ENCODE assay signal across 7 cellular contexts in the genomic region with DNA sequence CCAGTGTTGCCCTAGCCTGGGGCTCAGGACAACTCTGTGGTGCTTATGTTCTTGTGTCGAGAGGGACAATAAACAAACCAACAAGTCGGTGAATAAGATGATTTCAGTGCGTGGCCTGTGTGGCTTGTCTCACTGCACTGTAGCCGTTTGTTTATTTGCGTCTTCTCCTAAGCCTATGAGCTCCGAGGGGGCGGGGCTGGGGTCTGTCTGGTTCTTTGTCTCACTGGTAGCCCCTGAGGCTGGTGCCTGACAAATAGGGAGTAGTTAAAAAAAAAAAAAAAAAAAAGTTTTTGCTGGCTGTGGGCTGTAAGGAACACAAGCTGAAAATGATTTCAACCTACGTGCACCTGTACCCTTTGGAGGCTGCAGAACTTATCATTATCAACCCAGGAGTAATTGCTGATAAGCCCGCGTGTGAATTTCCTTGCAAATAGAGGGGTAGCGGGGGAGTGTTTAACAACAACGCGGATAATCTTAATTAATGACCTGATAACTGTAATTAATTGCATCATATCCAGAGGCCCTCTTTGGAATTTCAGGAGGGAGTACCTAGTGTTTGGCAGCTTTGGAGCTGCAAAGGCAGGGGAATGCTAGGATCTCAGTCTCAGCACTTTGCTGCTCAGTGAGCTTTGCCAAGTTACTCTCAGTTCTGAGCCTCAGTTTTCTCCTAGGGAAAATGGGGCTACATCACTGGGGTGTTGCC. TPM values are rescaled to one million over a fixed set of nuclear protein-coding genes. Genes with fewer than 3 reads are reported as not detected.
DNase-seq lines count a peak whose midpoint lies in the region; ATAC-seq lines count a peak whose summit lies in the region.

No MANE protein-coding gene starts in this region.

- no peak overlapping the region for H3K27ac Mint-ChIP-seq in activated T-helper 17 cell treated with anti-CD3 and anti-CD28 coated beads, Interleukin-2, amount 50 U/mL, for 72 hours

- H3K27me3 Mint-ChIP-seq in activated T-helper 17 cell treated with anti-CD3 and anti-CD28 coated beads, Interleukin-2, amount 50 U/mL, for 72 hours: peaks cover 38% of the 10 kb centered on the region

- peak overlapping the region; percentile 58 for H3K27ac ChIP-seq in substantia nigra (ENCODE audit: low read depth, low read length, poor library complexity, severe bottlenecking)

- ATAC-seq in activated T-helper 17 cell treated with anti-CD3 and anti-CD28 coated beads, Interleukin-2, amount 50 U/mL, for 72 hours (replicated peaks): no peak
- ATAC-seq in left colon (peak; percentile 9), GM18502 (IDR thresholded peaks at IDR 0.05; ENCODE audit: poor library complexity, unreplicated experiment) (no peak)

- no peaks in the 10 kb centered on the region for H3K4me1 Mint-ChIP-seq in activated T-helper 17 cell treated with anti-CD3 and anti-CD28 coated beads, Interleukin-2, amount 50 U/mL, for 72 hours

- no peaks in the 10 kb centered on the region for H3K9me3 Mint-ChIP-seq in activated T-helper 17 cell treated with anti-CD3 and anti-CD28 coated beads, Interleukin-2, amount 50 U/mL, for 72 hours

- peak; percentile 64 for DNase-seq in M059J (ENCODE audit: low read depth)
- peak; percentile 72 to 73 for DNase-seq in left colon
- DNase-seq in substantia nigra (lab: John Stamatoyannopoulos, UW): peak in 7 of 49 donors; percentile 6 to 48 (median 33)
- no peak for DNase-seq in NCI-H2029 (lab: John Stamatoyannopoulos, UW)
- no peak for DNase-seq in SHP77 treated with DMSO at 0.1 percent for 48 hours (lab: John Stamatoyannopoulos, UW)

- intact Hi-C loops in left colon (cut with DNase I, micrococcal nuclease): no loop called here

- H3K36me3 Mint-ChIP-seq in activated T-helper 17 cell treated with anti-CD3 and anti-CD28 coated beads, Interleukin-2, amount 50 U/mL, for 72 hours (ENCODE audit: low read depth): no peaks in the 10 kb centered on the region

- peak overlapping the region; percentile 53 for H3K4me3 Mint-ChIP-seq in activated T-helper 17 cell treated with anti-CD3 and anti-CD28 coated beads, Interleukin-2, amount 50 U/mL, for 72 hours

RNA-seq across cellular contexts. Expression of gene ARHGEF10L, which starts 0.9 kb away (rescaled TPM):
- total RNA-seq in M059J (2014; rRNA removed; shearing (Covaris generic)): 4.4 and 6.8 TPM in 2 replicates
- not detected for total RNA-seq in activated T-helper 17 cell treated with anti-CD3 and anti-CD28 coated beads, Interleukin-2, amount 50 U/mL, for 72 hours
- total RNA-seq in left colon: 100 to 1,000 TPM in 1 of 2 donors, 10 to 100 TPM in 1; 91.0 to 151 TPM

Comparison
In these comparisons a context has a peak if more than half of its experiments do, and no peak if none do; other contexts are left out.
1. DNase-seq: peak in M059J (single experiment) and left colon (2 of 2); none in NCI-H2029 (single experiment) and SHP77 treated with DMSO at 0.1 percent for 48 hours (single experiment).
2. RNA of gene ARHGEF10L, which starts 0.9 kb away (total RNA-seq): 91.0 to 151 TPM in left colon; 4.4 to 6.8 TPM in M059J and not detected in activated T-helper 17 cell treated with anti-CD3 and anti-CD28 coated beads, Interleukin-2, amount 50 U/mL, for 72 hours; every median in the first group is over 10 times any median in the second.